Comparison of ENCODE assay signal across 6 cellular contexts in the genomic region with DNA sequence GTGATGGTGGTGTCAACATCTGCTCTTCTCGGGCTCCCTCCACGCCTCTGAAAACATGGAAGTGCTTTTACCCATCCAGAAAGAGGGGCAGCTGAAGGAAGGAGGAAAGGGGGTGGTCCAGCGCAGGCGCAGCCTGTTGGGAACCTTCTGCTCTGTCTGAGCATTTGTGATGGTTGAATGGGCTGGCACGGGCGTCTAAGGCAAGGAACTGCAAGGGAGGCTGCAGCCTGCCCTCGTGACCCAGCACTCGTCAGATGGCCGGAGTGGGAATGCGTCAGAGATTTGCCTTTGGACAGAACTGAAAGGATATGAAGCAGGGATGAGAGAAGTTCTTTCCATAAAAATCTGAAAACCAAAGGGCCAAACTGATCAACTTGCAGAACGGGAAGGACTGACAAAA.
DNase-seq lines count a peak whose midpoint lies in the region; FAIRE-seq and TF ChIP-seq lines count a peak whose summit lies in the region.
"Not testable (repeated sequence)": the region's sequence is repeated elsewhere in the genome, so short reads cannot be mapped to it uniquely, and the experiment has no call there.

No MANE protein-coding gene starts in this region.

- not testable (repeated sequence) for TF ChIP-seq CTCF in GM13976 (IDR thresholded peaks at IDR 0.05; ENCODE audit: borderline replicate concordance, control extremely low read depth, extremely low read depth, insufficient read depth, missing control alignments); astrocyte (IDR thresholded peaks at IDR 0.05; ENCODE audit: insufficient read depth, low read depth, low read length); kidney (IDR thresholded peaks at IDR 0.05; ENCODE audit: borderline replicate concordance, extremely low read depth, insufficient read depth); retinal pigment epithelial cell (conservative IDR thresholded peaks at IDR 0.05; ENCODE audit: low read depth, low read length)

- not testable (repeated sequence) for H3K9me3 ChIP-seq in astrocyte (ENCODE audit: insufficient read depth, low read depth, low read length); kidney (ENCODE audit: control insufficient read depth in 1 of 2, low read length in 2 of 2)

- H3K27ac Mint-ChIP-seq in astrocyte (ENCODE audit: unreplicated experiment) = not testable (repeated sequence)

- not testable (repeated sequence) for H3K4me3 Mint-ChIP-seq in astrocyte (ENCODE audit: unreplicated experiment)

- not testable (repeated sequence) for H3K27me3 ChIP-seq in astrocyte (ENCODE audit: insufficient read depth, low read length)

- not testable (repeated sequence) for H3K4me2 ChIP-seq in astrocyte (ENCODE audit: low read length)

- not testable (repeated sequence) for FAIRE-seq in astrocyte (lab: Jason Lieb, UNC); kidney (lab: Jason Lieb, UNC)

- not testable (repeated sequence) for H2AFZ ChIP-seq in astrocyte (ENCODE audit: low read depth, low read length)

- H3K27me3 Mint-ChIP-seq in astrocyte (ENCODE audit: low read depth, unreplicated experiment) = not testable (repeated sequence)

- not testable (repeated sequence) for H3K27ac ChIP-seq in astrocyte (ENCODE audit: low read depth, low read length); kidney (ENCODE audit: low read depth in 2 of 2, low read length in 2 of 2)

- not testable (repeated sequence) for H4K20me1 ChIP-seq in astrocyte (ENCODE audit: insufficient read depth, low read length)

- not testable (repeated sequence) for H3K4me3 ChIP-seq in astrocyte (ENCODE audit: insufficient read depth, low read depth, low read length); kidney (ENCODE audit: low read length in 2 of 2); retinal pigment epithelial cell (ENCODE audit: low read length)

- not testable (repeated sequence) for H3K9me3 Mint-ChIP-seq in astrocyte (ENCODE audit: unreplicated experiment)

- in situ Hi-C loops in GM13976 (cut with MboI; ENCODE audit: low sequenced_read_pairs, unreplicated experiment) = not testable (repeated sequence)

- H3K9ac ChIP-seq in astrocyte (ENCODE audit: low read length); kidney (ENCODE audit: low read length in 2 of 2): not testable (repeated sequence)

- H3K36me3 ChIP-seq in astrocyte (ENCODE audit: insufficient read depth, low read length); kidney (ENCODE audit: control insufficient read depth in 1 of 2, insufficient read depth in 2 of 2, low read length in 2 of 2): not testable (repeated sequence)

- DNase-seq in GM13976 (ENCODE audit: low spot score) (peak; percentile 1), astrocyte (ENCODE audit: low read depth) (peak; percentile 1), epidermal melanocyte (ENCODE audit: insufficient read length, low spot score) (peak; percentile 4), head of caudate nucleus (peak in 24 of 42 donors; percentile 1 to 53 (median 20)), kidney (peak; percentile 75), retinal pigment epithelial cell (ENCODE audit: low read depth) (peak; percentile 48)

- not testable (repeated sequence) for H3K79me2 ChIP-seq in astrocyte (ENCODE audit: insufficient read depth, low read length)

- not testable (repeated sequence) for H3K4me1 ChIP-seq in astrocyte (ENCODE audit: insufficient read depth, low read length); kidney (ENCODE audit: control insufficient read depth in 1 of 2, insufficient read depth in 1 of 2, low read depth in 1 of 2, low read length in 2 of 2)

- H3K36me3 Mint-ChIP-seq in astrocyte (ENCODE audit: low read depth, unreplicated experiment) = not testable (repeated sequence)

- intact Hi-C loops in head of caudate nucleus (cut with DNase I); kidney (cut with DNase I): not testable (repeated sequence)

- H3K4me1 Mint-ChIP-seq in astrocyte (ENCODE audit: low read depth, unreplicated experiment) = not testable (repeated sequence)

Comparison
In these comparisons a context has a peak if more than half of its experiments do, and no peak if none do; other contexts are left out.
1. DNase-seq: peak in every context shown above with its lines; median percentile 75 in kidney; 48 in retinal pigment epithelial cell; 20 in head of caudate nucleus; 4 in epidermal melanocyte; 1 in GM13976; 1 in astrocyte.